8 cellular contexts compared by ENCODE assay signal in genomic region chr11:119380816-119381185, GRCh38. TPM values are rescaled to one million over a fixed set of nuclear protein-coding genes. Genes with fewer than 3 reads are reported as not detected.
A peak's percentile ranks its signal among the peaks of the same experiment; 100 is the strongest.
DNase-seq lines count a peak whose midpoint lies in the region; ATAC-seq and TF ChIP-seq lines count a peak whose summit lies in the region.

No MANE protein-coding gene starts in this region.

- H3K9me3 Mint-ChIP-seq in progenitor cell of endocrine pancreas (ENCODE audit: low read depth), result no peaks in the 10 kb centered on the region
- no peaks in the 10 kb centered on the region for H3K9me3 Mint-ChIP-seq in naive thymus-derived CD8-positive, alpha-beta T cell

- no peaks in the 10 kb centered on the region for H3K36me3 Mint-ChIP-seq in progenitor cell of endocrine pancreas (ENCODE audit: insufficient read depth)
- no peaks in the 10 kb centered on the region for H3K36me3 Mint-ChIP-seq in naive thymus-derived CD8-positive, alpha-beta T cell

- TF ChIP-seq CTCF in epithelial cell of proximal tubule (conservative IDR thresholded peaks at IDR 0.05; ENCODE audit: low read depth, low read length) (no peak), progenitor cell of endocrine pancreas (IDR thresholded peaks at IDR 0.05; ENCODE audit: unreplicated experiment) (no peak)

- peak overlapping the region; percentile 74 for H3K4me3 ChIP-seq in epithelial cell of proximal tubule (ENCODE audit: low read depth, low read length)

- ATAC-seq in HG03095 (IDR thresholded peaks at IDR 0.05; ENCODE audit: unreplicated experiment) (no peak), HG03442 (IDR thresholded peaks at IDR 0.05; ENCODE audit: unreplicated experiment) (no peak)
- ATAC-seq in activated CD4-positive, CD25-positive, alpha-beta regulatory T cell treated with anti-CD3 and anti-CD28 coated beads, Interleukin-2, amount 50 U/mL, for 24 hours, result no peak
- no peak for ATAC-seq in naive thymus-derived CD8-positive, alpha-beta T cell

- H3K27me3 Mint-ChIP-seq in progenitor cell of endocrine pancreas, result peaks cover 18% of the 10 kb centered on the region
- H3K27me3 Mint-ChIP-seq in naive thymus-derived CD8-positive, alpha-beta T cell, result peaks cover 0 to 3% (median 0%) of the 10 kb centered on the region in 5 donors

- H3K4me1 Mint-ChIP-seq in progenitor cell of endocrine pancreas (ENCODE audit: low read depth), result peaks cover 28% of the 10 kb centered on the region
- peaks cover 0 to 7% (median 3%) of the 10 kb centered on the region in 4 donors for H3K4me1 Mint-ChIP-seq in naive thymus-derived CD8-positive, alpha-beta T cell

- POLR2A ChIA-PET in naive thymus-derived CD8-positive, alpha-beta T cell (lab: Charles Lee), result interaction anchor here (0.7 to 1.4 kb wide), 4 partner anchors 14 to 40 kb away, joined by 3 to 9 read pairs (median 4); partner anchors contain the start of gene C1QTNF5

- DNase-seq in DMS79 treated with DMSO at 0.1 percent for 48 hours (lab: John Stamatoyannopoulos, UW), result peak; percentile 59
- DNase-seq in NCI-H526 treated with DMSO at 0.1 percent for 48 hours (lab: John Stamatoyannopoulos, UW), result peak; percentile 57
- DNase-seq in epithelial cell of proximal tubule (ENCODE audit: low read depth), result no peak
- DNase-seq in progenitor cell of endocrine pancreas (ENCODE audit: low spot score, unreplicated experiment), result no peak
- no peak for DNase-seq in naive thymus-derived CD8-positive, alpha-beta T cell

- H3K27ac Mint-ChIP-seq in progenitor cell of endocrine pancreas, result peak overlapping the region; percentile 14
- peak overlapping the region in 1 of 10 donors; percentile 57 for H3K27ac Mint-ChIP-seq in naive thymus-derived CD8-positive, alpha-beta T cell

- H3K4me3 Mint-ChIP-seq in progenitor cell of endocrine pancreas (ENCODE audit: low read depth), result no peak overlapping the region
- no peak overlapping the region for H3K4me3 Mint-ChIP-seq in naive thymus-derived CD8-positive, alpha-beta T cell

RNA-seq across cellular contexts. Expression of gene USP2, which starts 0.7 kb away (rescaled TPM):
- 0.63 and 1.1 TPM in 2 replicates for total RNA-seq in epithelial cell of proximal tubule
- total RNA-seq in progenitor cell of endocrine pancreas, result 5.1 and 6.3 TPM in 2 replicates
- under 1 TPM; 0.16 to 0.23 TPM for total RNA-seq in naive thymus-derived CD8-positive, alpha-beta T cell
- polyA plus RNA-seq in naive thymus-derived CD8-positive, alpha-beta T cell, result under 1 TPM in 1 of 3 donors, not detected in 2; 0.13 TPM

RNA-seq across cellular contexts. Expression of gene MFRP, which starts 34.3 kb away (rescaled TPM):
- total RNA-seq in epithelial cell of proximal tubule (not detected in 2 replicates), progenitor cell of endocrine pancreas (not detected in 2 replicates)
- not detected for total RNA-seq in naive thymus-derived CD8-positive, alpha-beta T cell
- not detected for polyA plus RNA-seq in naive thymus-derived CD8-positive, alpha-beta T cell

RNA-seq across cellular contexts. Expression of gene C1QTNF5, which starts 40.1 kb away (rescaled TPM):
- total RNA-seq in epithelial cell of proximal tubule, result 0.87 and 1.8 TPM in 2 replicates
- total RNA-seq in progenitor cell of endocrine pancreas, result 0.31 and 0.40 TPM in 2 replicates
- not detected for total RNA-seq in naive thymus-derived CD8-positive, alpha-beta T cell
- polyA plus RNA-seq in naive thymus-derived CD8-positive, alpha-beta T cell, result not detected

RNA-seq across cellular contexts. Expression of gene THY1, which starts 42.2 kb away (rescaled TPM):
- total RNA-seq in epithelial cell of proximal tubule (6.4 and 9.0 TPM in 2 replicates), progenitor cell of endocrine pancreas (0.44 and 0.62 TPM in 2 replicates)
- not detected for total RNA-seq in naive thymus-derived CD8-positive, alpha-beta T cell
- not detected for polyA plus RNA-seq in naive thymus-derived CD8-positive, alpha-beta T cell

RNA-seq across cellular contexts. Expression of gene RNF26, which starts 46.5 kb away (rescaled TPM):
- total RNA-seq in epithelial cell of proximal tubule (18.6 and 21.8 TPM in 2 replicates), progenitor cell of endocrine pancreas (30.3 and 34.2 TPM in 2 replicates)
- total RNA-seq in naive thymus-derived CD8-positive, alpha-beta T cell, result 10 to 100 TPM; 19.8 to 21.1 TPM
- 10 to 100 TPM; 37.0 to 45.9 (median 39.6) TPM for polyA plus RNA-seq in naive thymus-derived CD8-positive, alpha-beta T cell

Comparison
In these comparisons a context has a peak if more than half of its experiments do, and no peak if none do; other contexts are left out.
1. DNase-seq: peak in DMS79 treated with DMSO at 0.1 percent for 48 hours (single experiment) and NCI-H526 treated with DMSO at 0.1 percent for 48 hours (single experiment); none in epithelial cell of proximal tubule (single experiment), progenitor cell of endocrine pancreas (single experiment) and naive thymus-derived CD8-positive, alpha-beta T cell (0 of 10).